Comparison of ENCODE assay signal across 1 cellular context in the genomic region with DNA sequence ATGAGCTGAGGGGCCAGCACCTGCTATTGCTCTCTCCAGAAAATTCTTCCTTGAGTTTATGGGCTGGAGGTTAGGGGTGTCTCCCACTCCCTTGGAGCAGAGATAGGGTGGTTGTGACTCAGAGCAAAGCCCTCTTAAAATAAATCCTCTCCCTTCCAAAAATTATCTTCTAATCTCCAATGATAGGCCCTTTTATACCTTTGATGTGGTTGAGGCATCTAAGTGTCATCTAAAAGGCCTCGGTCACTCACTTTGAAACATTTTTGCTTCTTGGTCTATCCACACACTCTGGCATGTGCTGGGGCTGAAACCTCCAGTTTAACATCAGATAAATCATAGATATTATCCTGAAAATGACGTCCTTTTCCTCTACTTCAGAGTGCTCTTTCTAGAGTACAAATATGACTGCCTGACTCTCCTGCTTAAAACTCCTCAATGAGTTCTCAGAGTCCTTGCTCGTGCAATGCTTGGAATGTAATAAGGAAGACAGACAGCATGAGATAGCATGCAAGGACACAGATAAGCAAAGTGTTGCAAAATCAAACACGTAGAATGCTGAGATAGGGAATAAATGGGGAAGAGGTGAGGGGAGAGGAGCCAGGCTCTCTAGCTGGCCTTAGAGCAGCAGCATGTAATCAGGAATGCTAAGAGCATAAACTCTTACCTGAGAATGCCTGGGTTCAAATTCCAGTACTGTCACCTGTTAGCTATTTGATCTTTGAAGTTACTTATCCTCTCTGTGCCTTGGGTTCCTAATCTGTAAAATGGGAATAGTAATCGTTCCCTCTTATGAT.
TF ChIP-seq lines count a peak whose summit lies in the region.

No MANE protein-coding gene starts in this region.

TF ChIP-seq in K562, 482 proteins besides CTCF, POLR2A, EP300 and RAD21 (continued from another document and continues in another):
- TF ChIP-seq, protein P1, sequence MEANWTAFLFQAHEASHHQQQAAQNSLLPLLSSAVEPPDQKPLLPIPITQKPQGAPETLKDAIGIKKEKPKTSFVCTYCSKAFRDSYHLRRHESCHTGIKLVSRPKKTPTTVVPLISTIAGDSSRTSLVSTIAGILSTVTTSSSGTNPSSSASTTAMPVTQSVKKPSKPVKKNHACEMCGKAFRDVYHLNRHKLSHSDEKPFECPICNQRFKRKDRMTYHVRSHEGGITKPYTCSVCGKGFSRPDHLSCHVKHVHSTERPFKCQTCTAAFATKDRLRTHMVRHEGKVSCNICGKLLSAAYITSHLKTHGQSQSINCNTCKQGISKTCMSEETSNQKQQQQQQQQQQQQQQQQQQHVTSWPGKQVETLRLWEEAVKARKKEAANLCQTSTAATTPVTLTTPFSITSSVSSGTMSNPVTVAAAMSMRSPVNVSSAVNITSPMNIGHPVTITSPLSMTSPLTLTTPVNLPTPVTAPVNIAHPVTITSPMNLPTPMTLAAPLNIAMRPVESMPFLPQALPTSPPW (CRISPR knock-in tag; IDR thresholded peaks at IDR 0.05), result no peak; the same call in 1 of the 2 replicates
- TF ChIP-seq SAP30 (IDR thresholded peaks at IDR 0.05; ENCODE audit: borderline replicate concordance, insufficient read depth, low read depth, low read length, poor library complexity, severe bottlenecking), result no peak
- TF ChIP-seq ZNF668 (CRISPR knock-in tag; IDR thresholded peaks at IDR 0.05), result no peak
- TF ChIP-seq NCOA6 (IDR thresholded peaks at IDR 0.05), result no peak
- TF ChIP-seq ZFP36 (IDR thresholded peaks at IDR 0.05; ENCODE audit: low read depth, low read length, partially characterized antibody), result no peak
- TF ChIP-seq CEBPB (tag; IDR thresholded peaks at IDR 0.05), result peak; percentile 98
- no peak for TF ChIP-seq CREBBP (IDR thresholded peaks at IDR 0.05; ENCODE audit: low read depth, low read length)
- no peak for TF ChIP-seq BACH1 (tag; IDR thresholded peaks at IDR 0.05)
- no peak for TF ChIP-seq EGR1 (conservative IDR thresholded peaks at IDR 0.05)
- TF ChIP-seq, protein P2, sequence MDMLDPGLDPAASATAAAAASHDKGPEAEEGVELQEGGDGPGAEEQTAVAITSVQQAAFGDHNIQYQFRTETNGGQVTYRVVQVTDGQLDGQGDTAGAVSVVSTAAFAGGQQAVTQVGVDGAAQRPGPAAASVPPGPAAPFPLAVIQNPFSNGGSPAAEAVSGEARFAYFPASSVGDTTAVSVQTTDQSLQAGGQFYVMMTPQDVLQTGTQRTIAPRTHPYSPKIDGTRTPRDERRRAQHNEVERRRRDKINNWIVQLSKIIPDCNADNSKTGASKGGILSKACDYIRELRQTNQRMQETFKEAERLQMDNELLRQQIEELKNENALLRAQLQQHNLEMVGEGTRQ (CRISPR knock-in tag; IDR thresholded peaks at IDR 0.05), result no peak
- TF ChIP-seq, protein P3, sequence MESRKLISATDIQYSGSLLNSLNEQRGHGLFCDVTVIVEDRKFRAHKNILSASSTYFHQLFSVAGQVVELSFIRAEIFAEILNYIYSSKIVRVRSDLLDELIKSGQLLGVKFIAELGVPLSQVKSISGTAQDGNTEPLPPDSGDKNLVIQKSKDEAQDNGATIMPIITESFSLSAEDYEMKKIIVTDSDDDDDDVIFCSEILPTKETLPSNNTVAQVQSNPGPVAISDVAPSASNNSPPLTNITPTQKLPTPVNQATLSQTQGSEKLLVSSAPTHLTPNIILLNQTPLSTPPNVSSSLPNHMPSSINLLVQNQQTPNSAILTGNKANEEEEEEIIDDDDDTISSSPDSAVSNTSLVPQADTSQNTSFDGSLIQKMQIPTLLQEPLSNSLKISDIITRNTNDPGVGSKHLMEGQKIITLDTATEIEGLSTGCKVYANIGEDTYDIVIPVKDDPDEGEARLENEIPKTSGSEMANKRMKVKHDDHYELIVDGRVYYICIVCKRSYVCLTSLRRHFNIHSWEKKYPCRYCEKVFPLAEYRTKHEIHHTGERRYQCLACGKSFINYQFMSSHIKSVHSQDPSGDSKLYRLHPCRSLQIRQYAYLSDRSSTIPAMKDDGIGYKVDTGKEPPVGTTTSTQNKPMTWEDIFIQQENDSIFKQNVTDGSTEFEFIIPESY (CRISPR knock-in tag; IDR thresholded peaks at IDR 0.05), result no peak
- no peak for TF ChIP-seq ZNF3 (CRISPR knock-in tag; IDR thresholded peaks at IDR 0.05)
- no peak for TF ChIP-seq ETV5 (CRISPR knock-in tag; IDR thresholded peaks at IDR 0.05; ENCODE audit: low read depth)
- no peak for TF ChIP-seq CHCHD3 (CRISPR knock-in tag; IDR thresholded peaks at IDR 0.05)
- no peak for TF ChIP-seq ZFPM2 (CRISPR knock-in tag; IDR thresholded peaks at IDR 0.05)
- no peak for TF ChIP-seq XRCC4 (IDR thresholded peaks at IDR 0.05; ENCODE audit: extremely low read depth, insufficient read depth, insufficient read length)
- no peak for TF ChIP-seq FOS (IDR thresholded peaks at IDR 0.05; ENCODE audit: extremely low read depth, insufficient read length)
- TF ChIP-seq POLR2AphosphoS2 (IDR thresholded peaks at IDR 0.05; ENCODE audit: low read length), result no peak
- no peak for TF ChIP-seq SIN3A (IDR thresholded peaks at IDR 0.05; ENCODE audit: borderline replicate concordance in 2 of 2, control insufficient read depth in 1 of 2, low read depth in 2 of 2, low read length in 2 of 2)
- TF ChIP-seq TEAD4 (IDR thresholded peaks at IDR 0.05; ENCODE audit: low read length), result peak; percentile 97
- TF ChIP-seq TEAD4 (CRISPR knock-in tag; IDR thresholded peaks at IDR 0.05; ENCODE audit: borderline replicate concordance), result no peak
- TF ChIP-seq TAF7 (tag; IDR thresholded peaks at IDR 0.05), result no peak
- peak; percentile 34; the same call in 1 of the 2 replicates for TF ChIP-seq ATF7 (IDR thresholded peaks at IDR 0.05)
- no peak for TF ChIP-seq ELF1 (tag; IDR thresholded peaks at IDR 0.05)
- TF ChIP-seq, protein P4, sequence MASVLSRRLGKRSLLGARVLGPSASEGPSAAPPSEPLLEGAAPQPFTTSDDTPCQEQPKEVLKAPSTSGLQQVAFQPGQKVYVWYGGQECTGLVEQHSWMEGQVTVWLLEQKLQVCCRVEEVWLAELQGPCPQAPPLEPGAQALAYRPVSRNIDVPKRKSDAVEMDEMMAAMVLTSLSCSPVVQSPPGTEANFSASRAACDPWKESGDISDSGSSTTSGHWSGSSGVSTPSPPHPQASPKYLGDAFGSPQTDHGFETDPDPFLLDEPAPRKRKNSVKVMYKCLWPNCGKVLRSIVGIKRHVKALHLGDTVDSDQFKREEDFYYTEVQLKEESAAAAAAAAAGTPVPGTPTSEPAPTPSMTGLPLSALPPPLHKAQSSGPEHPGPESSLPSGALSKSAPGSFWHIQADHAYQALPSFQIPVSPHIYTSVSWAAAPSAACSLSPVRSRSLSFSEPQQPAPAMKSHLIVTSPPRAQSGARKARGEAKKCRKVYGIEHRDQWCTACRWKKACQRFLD (CRISPR knock-in tag; IDR thresholded peaks at IDR 0.05), result no peak
- TF ChIP-seq, protein P5, sequence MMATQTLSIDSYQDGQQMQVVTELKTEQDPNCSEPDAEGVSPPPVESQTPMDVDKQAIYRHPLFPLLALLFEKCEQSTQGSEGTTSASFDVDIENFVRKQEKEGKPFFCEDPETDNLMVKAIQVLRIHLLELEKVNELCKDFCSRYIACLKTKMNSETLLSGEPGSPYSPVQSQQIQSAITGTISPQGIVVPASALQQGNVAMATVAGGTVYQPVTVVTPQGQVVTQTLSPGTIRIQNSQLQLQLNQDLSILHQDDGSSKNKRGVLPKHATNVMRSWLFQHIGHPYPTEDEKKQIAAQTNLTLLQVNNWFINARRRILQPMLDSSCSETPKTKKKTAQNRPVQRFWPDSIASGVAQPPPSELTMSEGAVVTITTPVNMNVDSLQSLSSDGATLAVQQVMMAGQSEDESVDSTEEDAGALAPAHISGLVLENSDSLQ (IDR thresholded peaks at IDR 0.05), result peak; percentile 80
- TF ChIP-seq, protein P6, sequence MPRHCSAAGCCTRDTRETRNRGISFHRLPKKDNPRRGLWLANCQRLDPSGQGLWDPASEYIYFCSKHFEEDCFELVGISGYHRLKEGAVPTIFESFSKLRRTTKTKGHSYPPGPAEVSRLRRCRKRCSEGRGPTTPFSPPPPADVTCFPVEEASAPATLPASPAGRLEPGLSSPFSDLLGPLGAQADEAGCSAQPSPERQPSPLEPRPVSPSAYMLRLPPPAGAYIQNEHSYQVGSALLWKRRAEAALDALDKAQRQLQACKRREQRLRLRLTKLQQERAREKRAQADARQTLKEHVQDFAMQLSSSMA (CRISPR knock-in tag; IDR thresholded peaks at IDR 0.05), result no peak
- TF ChIP-seq NR2F6 (CRISPR knock-in tag; IDR thresholded peaks at IDR 0.05), result no peak
- TF ChIP-seq, protein P7, sequence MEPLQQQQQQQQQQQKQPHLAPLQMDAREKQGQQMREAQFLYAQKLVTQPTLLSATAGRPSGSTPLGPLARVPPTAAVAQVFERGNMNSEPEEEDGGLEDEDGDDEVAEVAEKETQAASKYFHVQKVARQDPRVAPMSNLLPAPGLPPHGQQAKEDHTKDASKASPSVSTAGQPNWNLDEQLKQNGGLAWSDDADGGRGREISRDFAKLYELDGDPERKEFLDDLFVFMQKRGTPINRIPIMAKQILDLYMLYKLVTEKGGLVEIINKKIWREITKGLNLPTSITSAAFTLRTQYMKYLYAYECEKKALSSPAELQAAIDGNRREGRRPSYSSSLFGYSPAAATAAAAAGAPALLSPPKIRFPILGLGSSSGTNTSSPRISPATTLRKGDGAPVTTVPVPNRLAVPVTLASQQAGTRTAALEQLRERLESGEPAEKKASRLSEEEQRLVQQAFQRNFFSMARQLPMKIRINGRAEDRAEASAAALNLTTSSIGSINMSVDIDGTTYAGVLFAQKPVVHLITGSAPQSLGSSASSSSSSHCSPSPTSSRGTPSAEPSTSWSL (CRISPR knock-in tag; IDR thresholded peaks at IDR 0.05; ENCODE audit: borderline replicate concordance), result no peak
- TF ChIP-seq, protein P8, sequence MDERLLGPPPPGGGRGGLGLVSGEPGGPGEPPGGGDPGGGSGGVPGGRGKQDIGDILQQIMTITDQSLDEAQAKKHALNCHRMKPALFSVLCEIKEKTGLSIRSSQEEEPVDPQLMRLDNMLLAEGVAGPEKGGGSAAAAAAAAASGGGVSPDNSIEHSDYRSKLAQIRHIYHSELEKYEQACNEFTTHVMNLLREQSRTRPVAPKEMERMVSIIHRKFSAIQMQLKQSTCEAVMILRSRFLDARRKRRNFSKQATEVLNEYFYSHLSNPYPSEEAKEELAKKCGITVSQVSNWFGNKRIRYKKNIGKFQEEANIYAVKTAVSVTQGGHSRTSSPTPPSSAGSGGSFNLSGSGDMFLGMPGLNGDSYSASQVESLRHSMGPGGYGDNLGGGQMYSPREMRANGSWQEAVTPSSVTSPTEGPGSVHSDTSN (CRISPR knock-in tag; IDR thresholded peaks at IDR 0.05; ENCODE audit: low read depth), result no peak
- TF ChIP-seq, protein P8 (tag; conservative IDR thresholded peaks at IDR 0.05; ENCODE audit: low read depth), result peak; percentile 43
- TF ChIP-seq GABPB2 (CRISPR knock-in tag; conservative IDR thresholded peaks at IDR 0.05), result no peak
- TF ChIP-seq SMARCC2 (IDR thresholded peaks at IDR 0.05; ENCODE audit: low read depth), result peak; percentile 40; the same call in 1 of the 2 replicates
- TF ChIP-seq, protein P9, sequence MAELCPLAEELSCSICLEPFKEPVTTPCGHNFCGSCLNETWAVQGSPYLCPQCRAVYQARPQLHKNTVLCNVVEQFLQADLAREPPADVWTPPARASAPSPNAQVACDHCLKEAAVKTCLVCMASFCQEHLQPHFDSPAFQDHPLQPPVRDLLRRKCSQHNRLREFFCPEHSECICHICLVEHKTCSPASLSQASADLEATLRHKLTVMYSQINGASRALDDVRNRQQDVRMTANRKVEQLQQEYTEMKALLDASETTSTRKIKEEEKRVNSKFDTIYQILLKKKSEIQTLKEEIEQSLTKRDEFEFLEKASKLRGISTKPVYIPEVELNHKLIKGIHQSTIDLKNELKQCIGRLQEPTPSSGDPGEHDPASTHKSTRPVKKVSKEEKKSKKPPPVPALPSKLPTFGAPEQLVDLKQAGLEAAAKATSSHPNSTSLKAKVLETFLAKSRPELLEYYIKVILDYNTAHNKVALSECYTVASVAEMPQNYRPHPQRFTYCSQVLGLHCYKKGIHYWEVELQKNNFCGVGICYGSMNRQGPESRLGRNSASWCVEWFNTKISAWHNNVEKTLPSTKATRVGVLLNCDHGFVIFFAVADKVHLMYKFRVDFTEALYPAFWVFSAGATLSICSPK (IDR thresholded peaks at IDR 0.05; ENCODE audit: borderline replicate concordance), result no peak
- TF ChIP-seq PHB (CRISPR knock-in tag; IDR thresholded peaks at IDR 0.05), result no peak
- TF ChIP-seq, protein P10, sequence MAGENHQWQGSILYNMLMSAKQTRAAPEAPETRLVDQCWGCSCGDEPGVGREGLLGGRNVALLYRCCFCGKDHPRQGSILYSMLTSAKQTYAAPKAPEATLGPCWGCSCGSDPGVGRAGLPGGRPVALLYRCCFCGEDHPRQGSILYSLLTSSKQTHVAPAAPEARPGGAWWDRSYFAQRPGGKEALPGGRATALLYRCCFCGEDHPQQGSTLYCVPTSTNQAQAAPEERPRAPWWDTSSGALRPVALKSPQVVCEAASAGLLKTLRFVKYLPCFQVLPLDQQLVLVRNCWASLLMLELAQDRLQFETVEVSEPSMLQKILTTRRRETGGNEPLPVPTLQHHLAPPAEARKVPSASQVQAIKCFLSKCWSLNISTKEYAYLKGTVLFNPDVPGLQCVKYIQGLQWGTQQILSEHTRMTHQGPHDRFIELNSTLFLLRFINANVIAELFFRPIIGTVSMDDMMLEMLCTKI (IDR thresholded peaks at IDR 0.05; ENCODE audit: partially characterized antibody), result no peak
- TF ChIP-seq MTA1 (IDR thresholded peaks at IDR 0.05; ENCODE audit: borderline replicate concordance), result peak; percentile 45; the same call in 1 of the 2 replicates
- TF ChIP-seq RBFOX2 (IDR thresholded peaks at IDR 0.05; ENCODE audit: low read depth, low read length), result no peak
- TF ChIP-seq NFXL1 (CRISPR knock-in tag; IDR thresholded peaks at IDR 0.05), result no peak
- no peak for TF ChIP-seq ZNF445 (CRISPR knock-in tag; IDR thresholded peaks at IDR 0.05; ENCODE audit: low read depth)
- TF ChIP-seq JUNB (CRISPR knock-in tag; conservative IDR thresholded peaks at IDR 0.05), result no peak
- TF ChIP-seq STAT5B (CRISPR knock-in tag; IDR thresholded peaks at IDR 0.05), result no peak
- TF ChIP-seq FOXJ3 (CRISPR knock-in tag; IDR thresholded peaks at IDR 0.05), result no peak
- 0 out of 2 replicates have a peak, but pooled peaks have one; percentile 19 for TF ChIP-seq TCF7 (IDR thresholded peaks at IDR 0.05; ENCODE audit: borderline replicate concordance)
- TF ChIP-seq, protein P11, sequence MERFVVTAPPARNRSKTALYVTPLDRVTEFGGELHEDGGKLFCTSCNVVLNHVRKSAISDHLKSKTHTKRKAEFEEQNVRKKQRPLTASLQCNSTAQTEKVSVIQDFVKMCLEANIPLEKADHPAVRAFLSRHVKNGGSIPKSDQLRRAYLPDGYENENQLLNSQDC (CRISPR knock-in tag; IDR thresholded peaks at IDR 0.05), result no peak
- TF ChIP-seq ZNF785 (CRISPR knock-in tag; IDR thresholded peaks at IDR 0.05), result no peak
- no peak for TF ChIP-seq ZNF174 (CRISPR knock-in tag; IDR thresholded peaks at IDR 0.05)
- no peak for TF ChIP-seq ARHGAP35 (IDR thresholded peaks at IDR 0.05; ENCODE audit: partially characterized antibody)
- peak; percentile 54 for TF ChIP-seq MEIS2 (IDR thresholded peaks at IDR 0.05; ENCODE audit: partially characterized antibody)
- no peak for TF ChIP-seq ASH1L (IDR thresholded peaks at IDR 0.05; ENCODE audit: borderline replicate concordance, low read depth, partially characterized antibody)
